Comparison of ENCODE assay signal across 1 cellular context in the genomic region with DNA sequence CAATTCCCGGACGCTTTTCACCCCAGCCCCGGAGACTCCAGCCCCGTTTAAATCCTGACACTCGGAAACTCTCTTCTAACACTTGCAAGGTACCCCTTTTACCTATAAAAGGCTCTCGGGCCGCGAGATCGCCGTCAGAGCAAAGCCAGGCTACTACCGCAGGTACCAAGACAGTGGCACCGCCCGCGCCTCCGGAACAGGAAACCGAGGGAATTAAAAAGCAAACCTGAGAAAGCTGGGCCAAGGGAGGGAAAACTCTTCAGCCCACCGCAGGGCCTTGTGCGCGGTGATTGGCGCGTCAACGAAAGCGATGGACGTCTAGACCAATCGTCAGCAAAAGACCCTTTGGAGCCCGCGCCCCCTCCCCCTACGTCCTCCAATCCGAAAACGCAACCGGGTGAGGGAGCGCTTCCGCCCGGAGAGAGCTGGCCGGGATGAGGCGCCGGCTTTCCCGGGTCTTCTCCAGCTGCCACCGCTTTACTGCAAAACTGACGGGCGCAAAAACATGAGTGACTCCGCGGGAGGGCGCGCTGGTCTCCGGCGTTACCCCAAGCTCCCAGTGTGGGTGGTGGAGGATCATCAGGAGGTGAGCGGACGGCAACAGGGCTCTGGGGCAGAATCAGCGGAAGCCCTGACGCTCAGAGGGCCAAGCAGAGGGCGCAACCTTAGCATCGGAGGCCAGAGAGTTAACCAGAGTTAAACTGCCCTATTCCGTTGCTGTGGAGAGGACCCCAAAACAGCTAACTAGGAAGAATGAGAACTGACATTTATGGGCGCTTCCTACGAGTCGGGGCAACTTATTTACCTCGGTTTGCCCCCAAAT.
TF ChIP-seq lines count a peak whose summit lies in the region.

Gene C5orf22 (plus strand): TSS at position 414 of the 823 bp plus-strand sequence. CDS start 92 bp downstream, at position 506.
Gene DROSHA (minus strand): TSS at position 206 of the 823 bp plus-strand sequence. CDS start 3,034 bp downstream, outside the sequence.

TF ChIP-seq in K562, 482 proteins besides CTCF, POLR2A, EP300 and RAD21 (continued from another document and continues in another):
- TF ChIP-seq, protein P1, sequence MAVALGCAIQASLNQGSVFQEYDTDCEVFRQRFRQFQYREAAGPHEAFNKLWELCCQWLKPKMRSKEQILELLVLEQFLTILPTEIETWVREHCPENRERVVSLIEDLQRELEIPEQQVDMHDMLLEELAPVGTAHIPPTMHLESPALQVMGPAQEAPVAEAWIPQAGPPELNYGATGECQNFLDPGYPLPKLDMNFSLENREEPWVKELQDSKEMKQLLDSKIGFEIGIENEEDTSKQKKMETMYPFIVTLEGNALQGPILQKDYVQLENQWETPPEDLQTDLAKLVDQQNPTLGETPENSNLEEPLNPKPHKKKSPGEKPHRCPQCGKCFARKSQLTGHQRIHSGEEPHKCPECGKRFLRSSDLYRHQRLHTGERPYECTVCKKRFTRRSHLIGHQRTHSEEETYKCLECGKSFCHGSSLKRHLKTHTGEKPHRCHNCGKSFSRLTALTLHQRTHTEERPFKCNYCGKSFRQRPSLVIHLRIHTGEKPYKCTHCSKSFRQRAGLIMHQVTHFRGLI (CRISPR knock-in tag; IDR thresholded peaks at IDR 0.05) = no peak
- TF ChIP-seq NR0B1 (IDR thresholded peaks at IDR 0.05; ENCODE audit: partially characterized antibody) (no peak), ZNF232 (CRISPR knock-in tag; IDR thresholded peaks at IDR 0.05) (0 out of 2 replicates have a peak, but pooled peaks have one; percentile 17), NCOA6 (IDR thresholded peaks at IDR 0.05) (no peak), GATA2 (CRISPR knock-in tag; IDR thresholded peaks at IDR 0.05) (no peak), GABPB1 (CRISPR knock-in tag; IDR thresholded peaks at IDR 0.05) (peak; percentile 88), NFRKB (IDR thresholded peaks at IDR 0.05; ENCODE audit: low read depth) (peak; percentile 61), ARID2 (IDR thresholded peaks at IDR 0.05) (no peak), BCOR (IDR thresholded peaks at IDR 0.05) (no peak; the same call in 1 of the 2 replicates), ATF3 (IDR thresholded peaks at IDR 0.05) (no peak), ATF3 (CRISPR knock-in tag; conservative IDR thresholded peaks at IDR 0.05) (no peak), FOXJ3 (CRISPR knock-in tag; IDR thresholded peaks at IDR 0.05) (no peak), KHSRP (IDR thresholded peaks at IDR 0.05) (no peak), NR2C2 (CRISPR knock-in tag; IDR thresholded peaks at IDR 0.05) (peak; percentile 90), NR2C2 (tag; IDR thresholded peaks at IDR 0.05) (peak; percentile 99), RBM34 (IDR thresholded peaks at IDR 0.05; ENCODE audit: borderline replicate concordance, insufficient read depth, low read length) (no peak), RBM14 (IDR thresholded peaks at IDR 0.05; ENCODE audit: borderline replicate concordance, insufficient read depth, low read depth, low read length) (no peak), ZBED1 (IDR thresholded peaks at IDR 0.05) (0 out of 2 replicates have a peak, but pooled peaks have one; percentile 60), MTA2 (IDR thresholded peaks at IDR 0.05; ENCODE audit: low read depth) (peak; percentile 22; the same call in 1 of the 2 replicates), CHD1 (IDR thresholded peaks at IDR 0.05; ENCODE audit: low read length) (peak; percentile 88), ZNF436 (CRISPR knock-in tag; IDR thresholded peaks at IDR 0.05) (0 out of 2 replicates have a peak, but pooled peaks have one; percentile 17), MEF2D (tag; conservative IDR thresholded peaks at IDR 0.05; ENCODE audit: low read depth) (no peak), ZNF583 (CRISPR knock-in tag; IDR thresholded peaks at IDR 0.05) (no peak), GTF2F1 (IDR thresholded peaks at IDR 0.05; ENCODE audit: low read depth, low read length) (no peak), ESRRB (CRISPR knock-in tag; IDR thresholded peaks at IDR 0.05; ENCODE audit: borderline replicate concordance) (no peak), PATZ1 (CRISPR knock-in tag; IDR thresholded peaks at IDR 0.05; ENCODE audit: borderline replicate concordance) (no peak), HIVEP1 (CRISPR knock-in tag; IDR thresholded peaks at IDR 0.05) (no peak), ZNF41 (CRISPR knock-in tag; conservative IDR thresholded peaks at IDR 0.05) (no peak), MIER1 (IDR thresholded peaks at IDR 0.05; ENCODE audit: low read depth) (no peak; the same call in 1 of the 2 replicates), ZSCAN29 (IDR thresholded peaks at IDR 0.05) (no peak), WHSC1 (IDR thresholded peaks at IDR 0.05; ENCODE audit: low read length) (no peak), HDAC6 (IDR thresholded peaks at IDR 0.05; ENCODE audit: low read depth, low read length) (no peak), CCNT2 (IDR thresholded peaks at IDR 0.05; ENCODE audit: borderline replicate concordance, extremely low read depth, insufficient read length, low read depth, low read length) (no peak), ILF3 (IDR thresholded peaks at IDR 0.05; ENCODE audit: borderline replicate concordance) (no peak), NR2C1 (IDR thresholded peaks at IDR 0.05) (peak; percentile 98), NR2C1 (tag; IDR thresholded peaks at IDR 0.05) (peak; percentile 98)
- TF ChIP-seq, protein P2, sequence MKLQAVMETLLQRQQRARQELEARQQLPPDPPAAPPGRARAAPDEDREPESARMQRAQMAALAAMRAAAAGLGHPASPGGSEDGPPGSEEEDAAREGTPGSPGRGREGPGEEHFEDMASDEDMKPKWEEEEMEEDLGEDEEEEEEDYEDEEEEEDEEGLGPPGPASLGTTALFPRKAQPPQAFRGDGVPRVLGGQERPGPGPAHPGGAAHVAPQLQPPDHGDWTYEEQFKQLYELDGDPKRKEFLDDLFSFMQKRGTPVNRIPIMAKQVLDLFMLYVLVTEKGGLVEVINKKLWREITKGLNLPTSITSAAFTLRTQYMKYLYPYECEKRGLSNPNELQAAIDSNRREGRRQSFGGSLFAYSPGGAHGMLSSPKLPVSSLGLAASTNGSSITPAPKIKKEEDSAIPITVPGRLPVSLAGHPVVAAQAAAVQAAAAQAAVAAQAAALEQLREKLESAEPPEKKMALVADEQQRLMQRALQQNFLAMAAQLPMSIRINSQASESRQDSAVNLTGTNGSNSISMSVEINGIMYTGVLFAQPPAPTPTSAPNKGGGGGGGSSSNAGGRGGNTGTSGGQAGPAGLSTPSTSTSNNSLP (IDR thresholded peaks at IDR 0.05; ENCODE audit: borderline replicate concordance, low read depth, low read length) = no peak
- TF ChIP-seq, protein P3, sequence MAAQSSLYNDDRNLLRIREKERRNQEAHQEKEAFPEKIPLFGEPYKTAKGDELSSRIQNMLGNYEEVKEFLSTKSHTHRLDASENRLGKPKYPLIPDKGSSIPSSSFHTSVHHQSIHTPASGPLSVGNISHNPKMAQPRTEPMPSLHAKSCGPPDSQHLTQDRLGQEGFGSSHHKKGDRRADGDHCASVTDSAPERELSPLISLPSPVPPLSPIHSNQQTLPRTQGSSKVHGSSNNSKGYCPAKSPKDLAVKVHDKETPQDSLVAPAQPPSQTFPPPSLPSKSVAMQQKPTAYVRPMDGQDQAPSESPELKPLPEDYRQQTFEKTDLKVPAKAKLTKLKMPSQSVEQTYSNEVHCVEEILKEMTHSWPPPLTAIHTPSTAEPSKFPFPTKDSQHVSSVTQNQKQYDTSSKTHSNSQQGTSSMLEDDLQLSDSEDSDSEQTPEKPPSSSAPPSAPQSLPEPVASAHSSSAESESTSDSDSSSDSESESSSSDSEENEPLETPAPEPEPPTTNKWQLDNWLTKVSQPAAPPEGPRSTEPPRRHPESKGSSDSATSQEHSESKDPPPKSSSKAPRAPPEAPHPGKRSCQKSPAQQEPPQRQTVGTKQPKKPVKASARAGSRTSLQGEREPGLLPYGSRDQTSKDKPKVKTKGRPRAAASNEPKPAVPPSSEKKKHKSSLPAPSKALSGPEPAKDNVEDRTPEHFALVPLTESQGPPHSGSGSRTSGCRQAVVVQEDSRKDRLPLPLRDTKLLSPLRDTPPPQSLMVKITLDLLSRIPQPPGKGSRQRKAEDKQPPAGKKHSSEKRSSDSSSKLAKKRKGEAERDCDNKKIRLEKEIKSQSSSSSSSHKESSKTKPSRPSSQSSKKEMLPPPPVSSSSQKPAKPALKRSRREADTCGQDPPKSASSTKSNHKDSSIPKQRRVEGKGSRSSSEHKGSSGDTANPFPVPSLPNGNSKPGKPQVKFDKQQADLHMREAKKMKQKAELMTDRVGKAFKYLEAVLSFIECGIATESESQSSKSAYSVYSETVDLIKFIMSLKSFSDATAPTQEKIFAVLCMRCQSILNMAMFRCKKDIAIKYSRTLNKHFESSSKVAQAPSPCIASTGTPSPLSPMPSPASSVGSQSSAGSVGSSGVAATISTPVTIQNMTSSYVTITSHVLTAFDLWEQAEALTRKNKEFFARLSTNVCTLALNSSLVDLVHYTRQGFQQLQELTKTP (IDR thresholded peaks at IDR 0.05; ENCODE audit: low read depth in 1 of 2, partially characterized antibody in 2 of 2) = peak in 1 of 2 experiments; percentile 30
- TF ChIP-seq, protein P4, sequence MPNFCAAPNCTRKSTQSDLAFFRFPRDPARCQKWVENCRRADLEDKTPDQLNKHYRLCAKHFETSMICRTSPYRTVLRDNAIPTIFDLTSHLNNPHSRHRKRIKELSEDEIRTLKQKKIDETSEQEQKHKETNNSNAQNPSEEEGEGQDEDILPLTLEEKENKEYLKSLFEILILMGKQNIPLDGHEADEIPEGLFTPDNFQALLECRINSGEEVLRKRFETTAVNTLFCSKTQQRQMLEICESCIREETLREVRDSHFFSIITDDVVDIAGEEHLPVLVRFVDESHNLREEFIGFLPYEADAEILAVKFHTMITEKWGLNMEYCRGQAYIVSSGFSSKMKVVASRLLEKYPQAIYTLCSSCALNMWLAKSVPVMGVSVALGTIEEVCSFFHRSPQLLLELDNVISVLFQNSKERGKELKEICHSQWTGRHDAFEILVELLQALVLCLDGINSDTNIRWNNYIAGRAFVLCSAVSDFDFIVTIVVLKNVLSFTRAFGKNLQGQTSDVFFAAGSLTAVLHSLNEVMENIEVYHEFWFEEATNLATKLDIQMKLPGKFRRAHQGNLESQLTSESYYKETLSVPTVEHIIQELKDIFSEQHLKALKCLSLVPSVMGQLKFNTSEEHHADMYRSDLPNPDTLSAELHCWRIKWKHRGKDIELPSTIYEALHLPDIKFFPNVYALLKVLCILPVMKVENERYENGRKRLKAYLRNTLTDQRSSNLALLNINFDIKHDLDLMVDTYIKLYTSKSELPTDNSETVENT (CRISPR knock-in tag; IDR thresholded peaks at IDR 0.05) = peak; percentile 71; the same call in 1 of the 2 replicates
- TF ChIP-seq, protein P5, sequence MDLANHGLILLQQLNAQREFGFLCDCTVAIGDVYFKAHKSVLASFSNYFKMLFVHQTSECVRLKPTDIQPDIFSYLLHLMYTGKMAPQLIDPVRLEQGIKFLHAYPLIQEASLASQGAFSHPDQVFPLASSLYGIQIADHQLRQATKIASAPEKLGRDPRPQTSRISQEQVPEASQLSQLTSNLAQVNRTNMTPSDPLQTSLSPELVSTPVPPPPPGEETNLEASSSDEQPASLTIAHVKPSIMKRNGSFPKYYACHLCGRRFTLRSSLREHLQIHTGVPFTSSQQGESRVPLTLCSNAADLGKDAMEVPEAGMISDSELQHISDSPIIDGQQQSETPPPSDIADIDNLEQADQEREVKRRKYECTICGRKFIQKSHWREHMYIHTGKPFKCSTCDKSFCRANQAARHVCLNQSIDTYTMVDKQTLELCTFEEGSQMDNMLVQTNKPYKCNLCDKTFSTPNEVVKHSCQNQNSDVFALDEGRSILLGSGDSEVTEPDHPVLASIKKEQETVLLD (IDR thresholded peaks at IDR 0.05) = 0 out of 2 replicates have a peak, but pooled peaks have one; percentile 29
